ENCODE assay signal across 8 cellular contexts in genomic region chr11:1310772-1311468, GRCh38. TPM values are rescaled to one million over a fixed set of nuclear protein-coding genes. Genes with fewer than 3 reads are reported as not detected.
DNase-seq lines count a peak whose midpoint lies in the region; ATAC-seq and TF ChIP-seq lines count a peak whose summit lies in the region.

No MANE protein-coding gene starts in this region.

- H3K27me3 ChIP-seq in SJSA1 (replicated peaks) (no peaks in the 10 kb centered on the region), breast epithelium (no peaks in the 10 kb centered on the region), smooth muscle cell (ENCODE audit: low read depth) (no peaks in the 10 kb centered on the region)

- TF ChIP-seq CTCF in GM12865 (IDR thresholded peaks at IDR 0.05; ENCODE audit: insufficient read depth, low read depth, low read length, missing control alignments) (peak; percentile 6), breast epithelium (IDR thresholded peaks at IDR 0.05) (no peak), smooth muscle cell (IDR thresholded peaks at IDR 0.05; ENCODE audit: borderline replicate concordance, insufficient read depth, poor library complexity, severe bottlenecking) (no peak)

- H3K27ac ChIP-seq in SJSA1 (no peak overlapping the region), breast epithelium (peak overlapping the region in 1 of 2 donors; percentile 94), smooth muscle cell (ENCODE audit: low read depth) (no peak overlapping the region)

- intact Hi-C loops in breast epithelium (cut with DNase I; ENCODE audit: low total_unique reads) = no loop called here

- no peak overlapping the region for H3K9ac ChIP-seq in smooth muscle cell (ENCODE audit: low read depth)

- H3K79me2 ChIP-seq in smooth muscle cell (ENCODE audit: low read depth) = peaks cover 35% of the 10 kb centered on the region

- peaks cover 4% of the 10 kb centered on the region for H3K36me3 ChIP-seq in SJSA1
- H3K36me3 ChIP-seq in breast epithelium = no peaks in the 10 kb centered on the region
- H3K36me3 ChIP-seq in smooth muscle cell (ENCODE audit: low read depth) = no peaks in the 10 kb centered on the region

- H3K9me3 ChIP-seq in SJSA1 (replicated peaks) (no peaks in the 10 kb centered on the region; the same call in 1 of the 2 replicates), breast epithelium (peaks cover 0 to 3% of the 10 kb centered on the region in 2 donors), smooth muscle cell (replicated peaks; ENCODE audit: low read depth) (no peaks in the 10 kb centered on the region)

- H3K4me1 ChIP-seq in SJSA1 (replicated peaks) (peaks cover 11% of the 10 kb centered on the region), breast epithelium (peaks cover 7 to 17% of the 10 kb centered on the region in 2 donors), smooth muscle cell (ENCODE audit: low read depth) (peaks cover 4% of the 10 kb centered on the region)

- peak overlapping the region; percentile 87 for H3K4me2 ChIP-seq in smooth muscle cell

- ATAC-seq in GM21825 (IDR thresholded peaks at IDR 0.05; ENCODE audit: unreplicated experiment) = no peak
- ATAC-seq in GM18520 (IDR thresholded peaks at IDR 0.05; ENCODE audit: unreplicated experiment) = no peak
- ATAC-seq in HG03378 (IDR thresholded peaks at IDR 0.05; ENCODE audit: unreplicated experiment) = no peak

- WGBS in smooth muscle cell (ENCODE audit: low lambda C conversion rate) = 92% methylated on average over 15 of the region's 15 CpGs

- no peaks in the 10 kb centered on the region for H3F3A ChIP-seq in smooth muscle cell (ENCODE audit: low read depth)

- DNase-seq in GM12865 (ENCODE audit: low read depth) (peak; percentile 75), SJSA1 (ENCODE audit: low read depth in 1 of 2, low spot score in 2 of 2) (no peak), breast epithelium (ENCODE audit: low spot score in 2 of 2) (no peak), smooth muscle cell (lab: John Stamatoyannopoulos, UW; ENCODE audit: unreplicated experiment) (no peak), NCI-H1105 treated with DMSO at 0.1 percent for 48 hours (lab: John Stamatoyannopoulos, UW) (no peak)

- peak overlapping the region; percentile 94 for H3K4me3 ChIP-seq in GM12865 (ENCODE audit: low read depth, low read length)
- H3K4me3 ChIP-seq in SJSA1 = peak overlapping the region; percentile 94; the same call in 1 of the 2 replicates
- peak overlapping the region in 2 of 3 donors; percentile 92 to 97 for H3K4me3 ChIP-seq in breast epithelium
- H3K4me3 ChIP-seq in smooth muscle cell = no peak overlapping the region

- no peak overlapping the region for H2AFZ ChIP-seq in smooth muscle cell (ENCODE audit: low read depth)

- peaks cover 30% of the 10 kb centered on the region for H4K20me1 ChIP-seq in smooth muscle cell (ENCODE audit: low read depth)

- no peak for TF ChIP-seq POLR2A in breast epithelium (IDR thresholded peaks at IDR 0.05)

RNA-seq across cellular contexts. Expression of gene TOLLIP, which starts 1.5 kb away (rescaled TPM):
- total RNA-seq in SJSA1 (2014; rRNA removed; shearing (Covaris generic)) = 18.8 and 19.3 TPM in 2 replicates
- total RNA-seq in breast epithelium (10 to 100 TPM; 32.8 to 47.2 (median 41.0) TPM), smooth muscle cell (13.3 and 20.3 TPM in 2 replicates)
- 60.0 and 63.0 TPM in 2 replicates for polyA plus RNA-seq in smooth muscle cell
